Comparison of ENCODE assay signal across 17 cellular contexts in the genomic region with DNA sequence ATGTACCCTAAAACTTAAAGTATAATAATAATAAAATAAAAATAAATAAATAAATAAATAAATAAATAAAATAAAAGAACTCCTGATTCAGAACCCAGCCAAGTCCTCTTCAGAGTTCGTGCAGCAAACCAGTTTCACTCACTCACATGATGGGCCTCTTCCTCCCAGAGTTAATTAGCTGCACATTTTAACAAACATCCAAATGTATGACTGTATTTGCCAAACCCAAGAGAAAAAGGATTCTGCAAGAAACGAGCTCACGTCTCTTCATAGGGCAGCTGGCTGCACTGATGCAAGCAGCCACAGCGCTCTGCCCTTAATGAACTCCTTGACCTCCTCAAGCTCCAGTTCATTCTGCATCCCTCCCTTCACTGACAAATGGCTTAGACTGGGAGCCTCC.
"Had no signal": no experiment of that assay in that cellular context is flagged by ENCODE, and none has a peak within 500 bp of the region (broad histone marks: within the 10 kb centered on the region; RNA-seq: fewer than 3 reads in every experiment).

No MANE protein-coding gene starts in this region.

- H3K9me3 ChIP-seq: breast epithelium, gastroesophageal sphincter, ovary, right lobe of liver, stomach, upper lobe of left lung had no signal

- H3K27me3 ChIP-seq: breast epithelium, gastroesophageal sphincter, ovary, right lobe of liver, stomach, upper lobe of left lung had no signal

- H3K4me1 ChIP-seq: breast epithelium, gastroesophageal sphincter, stomach, upper lobe of left lung had no signal

- H3K4me3 ChIP-seq: breast epithelium, gastroesophageal sphincter, ovary, right lobe of liver, stomach, upper lobe of left lung had no signal

- H3K27ac ChIP-seq: breast epithelium, gastroesophageal sphincter, ovary, right lobe of liver, stomach, upper lobe of left lung, WERI-Rb-1 had no signal

- DNase-seq: activated CD4-positive, alpha-beta T cell treated with anti-CD3 and anti-CD28 coated beads, Interleukin-2, amount 50 U/mL, for 4 hours; activated gamma-delta T cell; activated T-cell treated with anti-CD3 and anti-CD28 coated beads, Interleukin-2, amount 50 U/mL, for 72 hours; cerebellar nuclear complex; cortex of kidney; mesendoderm; naive thymus-derived CD4-positive, alpha-beta T cell; ovary; right lobe of liver; small intestine; stimulated activated CD4-positive, alpha-beta T cell treated with anti-CD3 and anti-CD28 coated beads, Interleukin-15, amount 100 ng/mL, for 24 hours; stimulated activated CD4-positive, alpha-beta T cell treated with anti-CD3 and anti-CD28 coated beads, Interleukin-2, amount 100 ng/mL, for 48 hours; stomach; upper lobe of left lung; WERI-Rb-1 had no signal

- H3K36me3 ChIP-seq: breast epithelium, gastroesophageal sphincter, ovary, stomach, upper lobe of left lung had no signal
